In the genomic region with DNA sequence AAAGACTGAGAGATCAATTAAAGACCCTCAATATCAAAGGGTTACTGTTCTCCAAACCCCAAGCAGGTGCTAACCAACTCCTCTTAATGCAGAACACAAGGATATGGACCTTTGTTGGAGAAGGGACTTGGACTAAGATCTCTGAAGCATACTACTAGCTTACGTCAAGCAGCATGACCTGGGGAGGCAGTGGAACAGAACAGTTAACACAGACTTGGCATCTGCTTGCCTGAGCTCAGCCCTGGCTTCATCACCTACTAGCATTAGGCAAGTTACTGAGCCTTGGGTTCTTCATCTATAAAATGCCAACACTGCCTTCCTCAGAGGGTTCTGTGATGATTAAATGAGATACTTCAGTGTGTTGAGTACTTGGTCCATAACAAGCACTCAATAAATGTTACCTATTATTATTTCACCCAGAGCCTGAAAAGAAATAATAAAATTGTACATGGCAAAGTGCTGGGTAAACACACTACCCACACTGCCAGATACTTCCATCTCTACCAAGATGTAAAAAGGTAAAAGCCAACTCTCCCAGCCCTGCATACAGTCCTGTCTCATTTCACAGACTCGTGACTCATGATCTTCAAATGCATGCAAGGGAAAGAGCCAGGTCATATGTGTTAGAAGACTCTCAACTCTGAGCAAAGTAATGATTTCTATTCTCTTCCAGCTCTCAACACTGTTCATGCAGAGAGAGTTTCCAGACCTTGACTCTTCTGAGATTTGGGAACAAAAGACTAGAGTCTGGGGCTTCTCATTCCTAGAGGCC, we compare ENCODE assay signal across 15 cellular contexts. TPM values are rescaled to one million over a fixed set of nuclear protein-coding genes. Genes with fewer than 3 reads are reported as not detected.
A peak's percentile ranks its signal among the peaks of the same experiment; 100 is the strongest.
DNase-seq lines count a peak whose midpoint lies in the region; ATAC-seq, FAIRE-seq and TF ChIP-seq lines count a peak whose summit lies in the region.
"Had no signal": no experiment of that assay in that cellular context is flagged by ENCODE, and none has a peak within 500 bp of the region (broad histone marks: within the 10 kb centered on the region; RNA-seq: fewer than 3 reads in every experiment).

No MANE protein-coding gene starts in this region.

- no peak for FAIRE-seq in bronchial epithelial cell (lab: Jason Lieb, UNC)
- FAIRE-seq: D721Med, frontal cortex, GM12878 had no signal

- peaks cover 0 to 7% of the 10 kb centered on the region in 2 donors for H3K36me3 Mint-ChIP-seq in CD4-positive, alpha-beta memory T cell
- H3K36me3 Mint-ChIP-seq in natural killer cell treated with Interleukin-12 subunit alpha and Interleukin-12 subunit beta and Interleukin-15 and Interleukin-18, amount 100 ng/mL, for 72 hours = peaks cover 10% of the 10 kb centered on the region

- H3K27me3 ChIP-seq in CD4-positive, alpha-beta memory T cell (ENCODE audit: insufficient read depth, low read length) = no peaks in the 10 kb centered on the region
- H3K27me3 ChIP-seq in bronchial epithelial cell (ENCODE audit: control insufficient read depth, insufficient read depth, low read length) = no peaks in the 10 kb centered on the region

- CTCF ChIA-PET in CD4-positive, alpha-beta memory T cell (lab: Charles Lee; ENCODE audit: partially characterized antibody) = interaction anchor here (1.3 kb wide), 3 partner anchors 22 to 41 kb away, joined by 4 to 7 read pairs (median 5); no protein-coding TSS in a partner anchor
- CTCF ChIA-PET in HEK293 (lab: Yijun Ruan, JAX) = interaction anchor here (0.6 to 1.4 kb wide), 3 partner anchors 31 to 168 kb away, joined by 3 read pairs; no protein-coding TSS in a partner anchor

- no peak overlapping the region for H3K4me3 ChIP-seq in CD4-positive, alpha-beta memory T cell (ENCODE audit: low read length in 2 of 2)
- H3K4me3 ChIP-seq in HEK293 (ENCODE audit: low read depth, low read length) (no peak overlapping the region), bronchial epithelial cell (ENCODE audit: low read depth, low read length) (no peak overlapping the region)
- H3K4me3 ChIP-seq: GM12878 had no signal

- no peaks in the 10 kb centered on the region for H3K27me3 Mint-ChIP-seq in CD4-positive, alpha-beta memory T cell
- no peaks in the 10 kb centered on the region for H3K27me3 Mint-ChIP-seq in natural killer cell treated with Interleukin-12 subunit alpha and Interleukin-12 subunit beta and Interleukin-15 and Interleukin-18, amount 100 ng/mL, for 72 hours

- peak in 1 of 2 donors; percentile 46 for ATAC-seq in natural killer cell treated with Interleukin-12 subunit alpha and Interleukin-12 subunit beta and Interleukin-15 and Interleukin-18, amount 100 ng/mL, for 72 hours
- no peak for ATAC-seq in HG03565 (IDR thresholded peaks at IDR 0.05; ENCODE audit: unreplicated experiment)
- ATAC-seq: GM12878, left colon had no signal

- no peaks in the 10 kb centered on the region for H3K9me3 ChIP-seq in CD4-positive, alpha-beta memory T cell (ENCODE audit: control insufficient read depth in 1 of 2, low read length in 2 of 2)
- H3K9me3 ChIP-seq in HEK293 (ENCODE audit: control insufficient read depth, insufficient read depth, low read depth, low read length) = no peaks in the 10 kb centered on the region

- no peaks in the 10 kb centered on the region for H3K36me3 ChIP-seq in CD4-positive, alpha-beta memory T cell (ENCODE audit: insufficient read depth, low read length)
- H3K36me3 ChIP-seq in HEK293 (ENCODE audit: control insufficient read depth in 2 of 2, insufficient read depth in 1 of 2, low read length in 2 of 2) (no peaks in the 10 kb centered on the region), bronchial epithelial cell (ENCODE audit: control insufficient read depth, insufficient read depth, low read length) (no peaks in the 10 kb centered on the region)

- peaks cover 65% of the 10 kb centered on the region for H3K4me1 ChIP-seq in CD4-positive, alpha-beta memory T cell (ENCODE audit: insufficient read depth, low read length)
- H3K4me1 ChIP-seq in HEK293 (ENCODE audit: control insufficient read depth, insufficient read depth, low read length) = peaks cover 12% of the 10 kb centered on the region

- DNase-seq in CD4-positive, alpha-beta memory T cell = no peak
- DNase-seq in bronchial epithelial cell (ENCODE audit: low read depth) = peak; percentile 33
- no peak for DNase-seq in natural killer cell treated with Interleukin-12 subunit alpha and Interleukin-12 subunit beta and Interleukin-15 and Interleukin-18, amount 100 ng/mL, for 72 hours (ENCODE audit: low spot score)
- no peak for DNase-seq in HUDEP-2 (lab: John Stamatoyannopoulos, UW; ENCODE audit: unreplicated experiment in 76 of 76)
- DNase-seq in LoVo (ENCODE audit: low spot score) = no peak
- DNase-seq: H7; left colon; OCI-M1; stimulated activated CD4-positive, alpha-beta T cell treated with anti-CD3 and anti-CD28 coated beads, Interleukin-2, amount 100 ng/mL, for 48 hours had no signal

- intact Hi-C loops in CD4-positive, alpha-beta memory T cell (cut with micrococcal nuclease) = no loop called here

- H3K4me1 Mint-ChIP-seq in CD4-positive, alpha-beta memory T cell = peaks cover 69 to 97% (median 86%) of the 10 kb centered on the region in 4 donors
- peaks cover 87 to 95% of the 10 kb centered on the region in 2 donors for H3K4me1 Mint-ChIP-seq in natural killer cell treated with Interleukin-12 subunit alpha and Interleukin-12 subunit beta and Interleukin-15 and Interleukin-18, amount 100 ng/mL, for 72 hours (ENCODE audit: low read depth in 2 of 2)

- POLR2A ChIA-PET in CD4-positive, alpha-beta memory T cell (lab: Charles Lee; ENCODE audit: partially characterized antibody) = interaction anchor here (0.6 to 1.0 kb wide), 2 partner anchors 19 to 22 kb away, joined by 3 to 4 read pairs; no protein-coding TSS in a partner anchor
- POLR2A ChIA-PET in HEK293 (lab: Yijun Ruan, JAX) = no interaction called here

- peak overlapping the region in 2 of 8 donors; percentile 52 to 68 for H3K4me3 Mint-ChIP-seq in CD4-positive, alpha-beta memory T cell
- H3K4me3 Mint-ChIP-seq in natural killer cell treated with Interleukin-12 subunit alpha and Interleukin-12 subunit beta and Interleukin-15 and Interleukin-18, amount 100 ng/mL, for 72 hours = peak overlapping the region; percentile 68

- H3K27ac Mint-ChIP-seq in CD4-positive, alpha-beta memory T cell = peak overlapping the region; percentile 70 to 94 (median 83)
- H3K27ac Mint-ChIP-seq in natural killer cell treated with Interleukin-12 subunit alpha and Interleukin-12 subunit beta and Interleukin-15 and Interleukin-18, amount 100 ng/mL, for 72 hours = peak overlapping the region; percentile 81 to 99

- H3K27ac ChIP-seq in CD4-positive, alpha-beta memory T cell (ENCODE audit: low read depth, low read length) = no peak overlapping the region
- H3K27ac ChIP-seq in HEK293 (ENCODE audit: extremely low read depth, low read depth, low read length) = no peak overlapping the region
- H3K27ac ChIP-seq: parathyroid adenoma had no signal

- H3K9me3 Mint-ChIP-seq in CD4-positive, alpha-beta memory T cell = no peaks in the 10 kb centered on the region
- no peaks in the 10 kb centered on the region for H3K9me3 Mint-ChIP-seq in natural killer cell treated with Interleukin-12 subunit alpha and Interleukin-12 subunit beta and Interleukin-15 and Interleukin-18, amount 100 ng/mL, for 72 hours

- TF ChIP-seq CTCF in HEK293 (tag by site-specific recombination; IDR thresholded peaks at IDR 0.05) (no peak), bronchial epithelial cell (IDR thresholded peaks at IDR 0.05; ENCODE audit: insufficient read depth, low read length, severe bottlenecking) (no peak)

TF ChIP-seq in HEK293, 187 proteins besides CTCF, POLR2A, EP300 and RAD21:
- no peak for TF ChIP-seq ZNF596 (tag by site-specific recombination; IDR thresholded peaks at IDR 0.05)
- TF ChIP-seq ZNF664 (tag by site-specific recombination; IDR thresholded peaks at IDR 0.05) = peak; percentile 56; the same call in 1 of the 2 replicates
- no peak for TF ChIP-seq ZSCAN30 (tag by site-specific recombination; IDR thresholded peaks at IDR 0.05)

RNA-seq across cellular contexts. Expression of a gene that starts 39.7 kb away (rescaled TPM):
- 10 to 100 TPM; 27.9 to 28.1 TPM for total RNA-seq in CD4-positive, alpha-beta memory T cell
- 1 to 10 TPM; 3.9 to 6.1 TPM for polyA plus RNA-seq in CD4-positive, alpha-beta memory T cell
- total RNA-seq in bronchial epithelial cell = 2.2 and 2.6 TPM in 2 replicates
- total RNA-seq in natural killer cell treated with Interleukin-12 subunit alpha and Interleukin-12 subunit beta and Interleukin-15 and Interleukin-18, amount 100 ng/mL, for 72 hours = 100 to 1,000 TPM in 1 of 2 donors, 10 to 100 TPM in 1; 86.9 to 123 TPM

RNA-seq across cellular contexts. Expression of a gene that starts 44.1 kb away (rescaled TPM):
- total RNA-seq in CD4-positive, alpha-beta memory T cell = 10 to 100 TPM; 15.1 to 15.9 TPM
- polyA plus RNA-seq in CD4-positive, alpha-beta memory T cell = 1 to 10 TPM in 1 of 2 donors, under 1 TPM in 1; 0.73 to 4.7 TPM
- total RNA-seq in bronchial epithelial cell = 16.3 and 21.4 TPM in 2 replicates
- 10 to 100 TPM in 1 of 2 donors, 1 to 10 TPM in 1; 6.2 to 12.4 TPM for total RNA-seq in natural killer cell treated with Interleukin-12 subunit alpha and Interleukin-12 subunit beta and Interleukin-15 and Interleukin-18, amount 100 ng/mL, for 72 hours
